ENCODE assay signal across 8 cellular contexts in the genomic region with DNA sequence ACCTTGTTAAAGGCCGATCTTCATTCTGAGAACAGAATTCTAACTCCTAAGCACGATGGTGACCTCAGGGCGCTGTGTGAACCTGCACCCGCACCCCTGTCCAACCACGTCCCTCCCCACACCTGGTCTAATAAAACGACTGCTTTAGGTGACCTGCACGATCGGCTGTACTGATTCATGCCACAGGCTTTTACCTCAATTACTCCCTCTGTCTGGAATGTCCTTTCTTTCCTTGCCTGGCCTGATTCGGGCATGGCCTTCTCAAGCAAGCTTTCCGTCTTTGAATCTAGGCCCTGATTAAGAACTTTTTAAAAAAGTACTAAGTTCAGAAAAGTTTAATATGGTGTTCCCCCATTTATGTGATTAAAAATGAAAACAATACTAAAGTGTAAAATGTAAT. TPM values are rescaled to one million over a fixed set of nuclear protein-coding genes. Genes with fewer than 3 reads are reported as not detected.
DNase-seq lines count a peak whose midpoint lies in the region; ATAC-seq and TF ChIP-seq lines count a peak whose summit lies in the region.

No MANE protein-coding gene starts in this region.

- H2AFZ ChIP-seq in ACC112 (ENCODE audit: low read length, unreplicated experiment): peak overlapping the region; percentile 33

- H3K27ac ChIP-seq in ACC112 (ENCODE audit: low read depth, low read length) (peak overlapping the region; percentile 91), HL-60 (replicated peaks) (peak overlapping the region; percentile 94), adrenal gland (peak overlapping the region; percentile 61 to 95 (median 87)), stomach smooth muscle (ENCODE audit: low read length) (peak overlapping the region; percentile 94)

- no peaks in the 10 kb centered on the region for H3K36me3 Mint-ChIP-seq in immature natural killer cell

- H3K9me3 ChIP-seq in adrenal gland (replicated peaks in 1 of 3) (no peaks in the 10 kb centered on the region), stomach smooth muscle (ENCODE audit: control insufficient read depth in 2 of 2, low read length in 2 of 2) (no peaks in the 10 kb centered on the region)

- DNase-seq in HL-60 (ENCODE audit: low read depth in 1 of 2, low spot score in 1 of 2) (no peak), adrenal gland (peak in 1 of 7 donors; percentile 25), immature natural killer cell (no peak), NCI-H1436 treated with DMSO at 0.1 percent for 48 hours (lab: John Stamatoyannopoulos, UW) (no peak), NCI-H2196 treated with DMSO at 0.1 percent for 48 hours (lab: John Stamatoyannopoulos, UW; ENCODE audit: unreplicated experiment) (no peak)

- intact Hi-C loops in adrenal gland (cut with DNase I): no loop called here

- peaks cover 0 to 2% (median 0%) of the 10 kb centered on the region in 6 donors for H3K9me3 Mint-ChIP-seq in immature natural killer cell

- H3K27me3 Mint-ChIP-seq in immature natural killer cell (ENCODE audit: low read depth in 3 of 3): peaks cover 2 to 16% (median 2%) of the 10 kb centered on the region in 3 donors

- peaks cover 39 to 42% of the 10 kb centered on the region in 2 donors for H3K4me1 Mint-ChIP-seq in immature natural killer cell

- H3K4me3 ChIP-seq in ACC112 (ENCODE audit: low read depth, low read length) (peak overlapping the region; percentile 83), HL-60 (replicated peaks; ENCODE audit: insufficient read depth, low read length) (peak overlapping the region; percentile 87), adrenal gland (peak overlapping the region in 3 of 4 donors; percentile 60 to 78 (median 74)), stomach smooth muscle (ENCODE audit: low read length in 2 of 2) (peak overlapping the region; percentile 98 to 99)

- peaks cover 52% of the 10 kb centered on the region for H3K79me2 ChIP-seq in ACC112 (ENCODE audit: control insufficient read depth, insufficient read depth, low read length, unreplicated experiment)

- H3K36me3 ChIP-seq in ACC112 (ENCODE audit: insufficient read depth, low read length) (no peaks in the 10 kb centered on the region), adrenal gland (replicated peaks in 1 of 2) (no peaks in the 10 kb centered on the region), stomach smooth muscle (ENCODE audit: control insufficient read depth in 2 of 2, insufficient read depth in 2 of 2, low read length in 2 of 2) (no peaks in the 10 kb centered on the region)

- H3K27me3 ChIP-seq in ACC112 (ENCODE audit: insufficient read depth, low read length) (no peaks in the 10 kb centered on the region), HL-60 (ENCODE audit: insufficient read depth, poor library complexity, severe bottlenecking) (no peaks in the 10 kb centered on the region), adrenal gland (no peaks in the 10 kb centered on the region), stomach smooth muscle (ENCODE audit: control insufficient read depth in 1 of 2, insufficient read depth in 2 of 2, low read length in 2 of 2) (no peaks in the 10 kb centered on the region)

- TF ChIP-seq POLR2A in adrenal gland (IDR thresholded peaks at IDR 0.05): no peak

- H3K4me3 Mint-ChIP-seq in immature natural killer cell: peak overlapping the region; percentile 97 to 100 (median 99)

- TF ChIP-seq CTCF in HL-60 (IDR thresholded peaks at IDR 0.05; ENCODE audit: insufficient read depth, low read length) (no peak), adrenal gland (IDR thresholded peaks at IDR 0.05) (no peak)

- 17 to 28% (median 23%) methylated on average over 10 of the region's 10 CpGs for WGBS in adrenal gland, 4 donors

- no peak for ATAC-seq in HG03025 (IDR thresholded peaks at IDR 0.05; ENCODE audit: low FRiP score, unreplicated experiment)

- H3K9ac ChIP-seq in stomach smooth muscle (ENCODE audit: low read length in 2 of 2): peak overlapping the region; percentile 97 to 99

- H3K4me1 ChIP-seq in ACC112 (ENCODE audit: control insufficient read depth, insufficient read depth, low read length, unreplicated experiment) (peaks cover 20% of the 10 kb centered on the region), adrenal gland (replicated peaks in 1 of 2) (peaks cover 10 to 30% of the 10 kb centered on the region in 2 donors), stomach smooth muscle (ENCODE audit: control insufficient read depth, insufficient read depth, low read length) (peaks cover 20% of the 10 kb centered on the region)

- peak overlapping the region; percentile 97 to 100 (median 100) for H3K27ac Mint-ChIP-seq in immature natural killer cell

RNA-seq across cellular contexts. Expression of a gene that starts 0.8 kb away (rescaled TPM):
- 10 to 100 TPM; 18.6 to 77.2 (median 53.8) TPM for total RNA-seq in adrenal gland
- polyA plus RNA-seq in adrenal gland: 10 to 100 TPM; 46.3 to 87.8 (median 61.6) TPM
- polyA plus RNA-seq in immature natural killer cell: 100 to 1,000 TPM in 1 of 3 donors, 10 to 100 TPM in 2; 82.7 to 120 (median 86.0) TPM

RNA-seq across cellular contexts. Expression of a gene that starts 37.1 kb away (rescaled TPM):
- under 1 TPM in 4 of 8 donors, not detected in 4; 0.13 to 0.57 (median 0.16) TPM for total RNA-seq in adrenal gland
- polyA plus RNA-seq in adrenal gland (under 1 TPM in 1 of 3 donors, not detected in 2; 0.20 TPM), immature natural killer cell (not detected)
